In genomic region chr6:9540534-9541126, GRCh38 we compare ENCODE assay signal across 1 cellular context.
TF ChIP-seq lines count a peak whose summit lies in the region.

No MANE protein-coding gene starts in this region.

TF ChIP-seq in GM23338, 12 proteins besides CTCF, POLR2A, EP300 and RAD21:
- TF ChIP-seq ZNF462 (CRISPR knock-in tag; IDR thresholded peaks at IDR 0.05) (no peak), NANOG (IDR thresholded peaks at IDR 0.05; ENCODE audit: borderline replicate concordance) (no peak), EZH2phosphoT487 (IDR thresholded peaks at IDR 0.05; ENCODE audit: unreplicated experiment) (no peak), POLR2AphosphoS5 (IDR thresholded peaks at IDR 0.05; ENCODE audit: low read depth) (no peak), STAT1 (IDR thresholded peaks at IDR 0.05; ENCODE audit: unreplicated experiment) (no peak), JUNB (IDR thresholded peaks at IDR 0.05; ENCODE audit: unreplicated experiment) (no peak), ZNF331 (CRISPR knock-in tag; IDR thresholded peaks at IDR 0.05; ENCODE audit: low read depth) (no peak), EZH2 (IDR thresholded peaks at IDR 0.05; ENCODE audit: low read depth, unreplicated experiment) (no peak), ZNF114 (CRISPR knock-in tag; IDR thresholded peaks at IDR 0.05) (no peak)
